9 cellular contexts compared by ENCODE assay signal in the genomic region with DNA sequence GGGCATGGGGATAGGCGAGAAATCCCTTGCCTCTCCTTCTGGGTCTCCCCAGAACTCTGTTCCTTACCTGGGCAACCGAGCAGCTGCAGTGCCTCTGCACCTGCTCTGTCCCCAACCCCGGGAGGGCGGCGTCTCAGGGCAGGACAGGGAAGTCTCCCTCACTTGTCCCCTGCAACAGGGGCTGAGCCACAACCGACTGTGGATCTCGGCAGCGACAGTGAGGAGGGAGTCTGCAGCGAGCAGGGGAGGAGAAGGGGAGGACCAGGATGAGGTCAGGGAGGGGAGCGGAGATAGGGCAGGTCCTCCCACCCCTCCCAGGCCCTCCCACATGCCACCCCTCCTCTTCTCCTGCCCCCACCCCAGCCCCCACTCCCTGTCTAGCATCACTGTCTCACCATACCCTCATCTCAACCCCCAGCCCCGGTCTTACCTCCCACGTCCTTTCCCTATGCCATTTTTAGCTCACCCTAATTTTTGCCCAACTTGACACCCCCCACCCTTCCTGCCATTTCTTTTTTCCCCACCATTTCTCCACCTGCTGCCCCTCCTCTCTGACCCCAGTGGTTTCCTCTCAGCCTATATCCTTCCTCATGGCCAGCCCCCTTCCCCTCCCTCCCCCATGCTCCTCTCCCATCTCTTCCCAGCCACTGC. TPM values are rescaled to one million over a fixed set of nuclear protein-coding genes. Genes with fewer than 3 reads are reported as not detected.
DNase-seq lines count a peak whose midpoint lies in the region; ATAC-seq and TF ChIP-seq lines count a peak whose summit lies in the region.
"Had no signal": no experiment of that assay in that cellular context is flagged by ENCODE, and none has a peak within 500 bp of the region (broad histone marks: within the 10 kb centered on the region; RNA-seq: fewer than 3 reads in every experiment).

A gene with protein sequence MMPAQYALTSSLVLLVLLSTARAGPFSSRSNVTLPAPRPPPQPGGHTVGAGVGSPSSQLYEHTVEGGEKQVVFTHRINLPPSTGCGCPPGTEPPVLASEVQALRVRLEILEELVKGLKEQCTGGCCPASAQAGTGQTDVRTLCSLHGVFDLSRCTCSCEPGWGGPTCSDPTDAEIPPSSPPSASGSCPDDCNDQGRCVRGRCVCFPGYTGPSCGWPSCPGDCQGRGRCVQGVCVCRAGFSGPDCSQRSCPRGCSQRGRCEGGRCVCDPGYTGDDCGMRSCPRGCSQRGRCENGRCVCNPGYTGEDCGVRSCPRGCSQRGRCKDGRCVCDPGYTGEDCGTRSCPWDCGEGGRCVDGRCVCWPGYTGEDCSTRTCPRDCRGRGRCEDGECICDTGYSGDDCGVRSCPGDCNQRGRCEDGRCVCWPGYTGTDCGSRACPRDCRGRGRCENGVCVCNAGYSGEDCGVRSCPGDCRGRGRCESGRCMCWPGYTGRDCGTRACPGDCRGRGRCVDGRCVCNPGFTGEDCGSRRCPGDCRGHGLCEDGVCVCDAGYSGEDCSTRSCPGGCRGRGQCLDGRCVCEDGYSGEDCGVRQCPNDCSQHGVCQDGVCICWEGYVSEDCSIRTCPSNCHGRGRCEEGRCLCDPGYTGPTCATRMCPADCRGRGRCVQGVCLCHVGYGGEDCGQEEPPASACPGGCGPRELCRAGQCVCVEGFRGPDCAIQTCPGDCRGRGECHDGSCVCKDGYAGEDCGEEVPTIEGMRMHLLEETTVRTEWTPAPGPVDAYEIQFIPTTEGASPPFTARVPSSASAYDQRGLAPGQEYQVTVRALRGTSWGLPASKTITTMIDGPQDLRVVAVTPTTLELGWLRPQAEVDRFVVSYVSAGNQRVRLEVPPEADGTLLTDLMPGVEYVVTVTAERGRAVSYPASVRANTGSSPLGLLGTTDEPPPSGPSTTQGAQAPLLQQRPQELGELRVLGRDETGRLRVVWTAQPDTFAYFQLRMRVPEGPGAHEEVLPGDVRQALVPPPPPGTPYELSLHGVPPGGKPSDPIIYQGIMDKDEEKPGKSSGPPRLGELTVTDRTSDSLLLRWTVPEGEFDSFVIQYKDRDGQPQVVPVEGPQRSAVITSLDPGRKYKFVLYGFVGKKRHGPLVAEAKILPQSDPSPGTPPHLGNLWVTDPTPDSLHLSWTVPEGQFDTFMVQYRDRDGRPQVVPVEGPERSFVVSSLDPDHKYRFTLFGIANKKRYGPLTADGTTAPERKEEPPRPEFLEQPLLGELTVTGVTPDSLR (N-terminal part only) (minus strand): TSS at position 225 of the 651 bp plus-strand sequence. CDS start 11,140 bp downstream, outside the sequence.

- H3K9me3 Mint-ChIP-seq in activated naive CD4-positive, alpha-beta T cell treated with anti-CD3 and anti-CD28 coated beads, Interleukin-2, amount 50 U/mL, for 24 hours = no peaks in the 10 kb centered on the region
- no peaks in the 10 kb centered on the region for H3K9me3 Mint-ChIP-seq in activated naive CD4-positive, alpha-beta T cell treated with anti-CD3 and anti-CD28 coated beads, Interleukin-2, amount 10 ng/mL, durations not matched to agents 7 days and 5 days
- H3K9me3 Mint-ChIP-seq in naive thymus-derived CD4-positive, alpha-beta T cell = peaks cover 0 to 1% (median 0%) of the 10 kb centered on the region in 11 donors

- H3K27ac ChIP-seq in naive thymus-derived CD4-positive, alpha-beta T cell (ENCODE audit: low read depth, low read length) = no peak within 1 kb of the TSS
- H3K27ac ChIP-seq in vagina = peak within 1 kb of the TSS; percentile 94

- no peaks in the 10 kb centered on the region for H3K27me3 ChIP-seq in naive thymus-derived CD4-positive, alpha-beta T cell (ENCODE audit: control insufficient read depth in 2 of 2, insufficient read depth in 2 of 2, low read length in 2 of 2)
- no peaks in the 10 kb centered on the region for H3K27me3 ChIP-seq in vagina

- no peaks in the 10 kb centered on the region for H3K27me3 Mint-ChIP-seq in activated naive CD4-positive, alpha-beta T cell treated with anti-CD3 and anti-CD28 coated beads, Interleukin-2, amount 50 U/mL, for 24 hours
- H3K27me3 Mint-ChIP-seq in activated naive CD4-positive, alpha-beta T cell treated with anti-CD3 and anti-CD28 coated beads, Interleukin-2, amount 10 ng/mL, durations not matched to agents 7 days and 5 days = peaks cover 45% of the 10 kb centered on the region
- H3K27me3 Mint-ChIP-seq in naive thymus-derived CD4-positive, alpha-beta T cell = peaks cover 0 to 33% (median 6%) of the 10 kb centered on the region in 5 donors

- POLR2A ChIA-PET in naive thymus-derived CD4-positive, alpha-beta T cell (lab: Charles Lee) = interaction anchor here (1.6 kb wide), 1 partner anchor 68 kb away, joined by 3 read pairs; no protein-coding TSS in a partner anchor

- no peak for DNase-seq in activated naive CD4-positive, alpha-beta T cell treated with anti-CD3 and anti-CD28 coated beads, Interleukin-2, amount 10 ng/mL, durations not matched to agents 7 days and 5 days
- DNase-seq in erythroblast (lab: John Stamatoyannopoulos, UW) = peak; percentile 28 to 47
- DNase-seq in naive thymus-derived CD4-positive, alpha-beta T cell = no peak
- DNase-seq in vagina (ENCODE audit: extremely low spot score in 2 of 2) = peak in 1 of 2 donors; percentile 90
- DNase-seq: NCI-H2171 treated with DMSO at 0.1 percent for 48 hours had no signal

- H3K4me3 Mint-ChIP-seq in activated naive CD4-positive, alpha-beta T cell treated with anti-CD3 and anti-CD28 coated beads, Interleukin-2, amount 50 U/mL, for 24 hours = peak within 1 kb of the TSS; percentile 56
- H3K4me3 Mint-ChIP-seq in activated naive CD4-positive, alpha-beta T cell treated with anti-CD3 and anti-CD28 coated beads, Interleukin-2, amount 10 ng/mL, durations not matched to agents 7 days and 5 days = no peak within 1 kb of the TSS
- peak within 1 kb of the TSS in 7 of 10 donors; percentile 4 to 68 (median 27) for H3K4me3 Mint-ChIP-seq in naive thymus-derived CD4-positive, alpha-beta T cell

- peaks cover 0 to 9% of the 10 kb centered on the region in 2 donors for H3K4me1 ChIP-seq in naive thymus-derived CD4-positive, alpha-beta T cell (ENCODE audit: control insufficient read depth in 2 of 2, insufficient read depth in 2 of 2, low read length in 2 of 2)
- peaks cover 94% of the 10 kb centered on the region for H3K4me1 ChIP-seq in vagina

- H3K36me3 Mint-ChIP-seq in activated naive CD4-positive, alpha-beta T cell treated with anti-CD3 and anti-CD28 coated beads, Interleukin-2, amount 50 U/mL, for 24 hours = no peaks in the 10 kb centered on the region
- H3K36me3 Mint-ChIP-seq in activated naive CD4-positive, alpha-beta T cell treated with anti-CD3 and anti-CD28 coated beads, Interleukin-2, amount 10 ng/mL, durations not matched to agents 7 days and 5 days = peaks cover 4% of the 10 kb centered on the region
- peaks cover 0 to 6% (median 0%) of the 10 kb centered on the region in 5 donors for H3K36me3 Mint-ChIP-seq in naive thymus-derived CD4-positive, alpha-beta T cell

- H3K9me3 ChIP-seq in naive thymus-derived CD4-positive, alpha-beta T cell (ENCODE audit: control insufficient read depth in 2 of 3, low read length in 3 of 3) = no peaks in the 10 kb centered on the region
- no peaks in the 10 kb centered on the region for H3K9me3 ChIP-seq in vagina

- H3K4me1 Mint-ChIP-seq in activated naive CD4-positive, alpha-beta T cell treated with anti-CD3 and anti-CD28 coated beads, Interleukin-2, amount 50 U/mL, for 24 hours = peaks cover 36% of the 10 kb centered on the region
- no peaks in the 10 kb centered on the region for H3K4me1 Mint-ChIP-seq in activated naive CD4-positive, alpha-beta T cell treated with anti-CD3 and anti-CD28 coated beads, Interleukin-2, amount 10 ng/mL, durations not matched to agents 7 days and 5 days
- H3K4me1 Mint-ChIP-seq in naive thymus-derived CD4-positive, alpha-beta T cell = peaks cover 2 to 35% (median 30%) of the 10 kb centered on the region in 7 donors

- H3K27ac Mint-ChIP-seq in activated naive CD4-positive, alpha-beta T cell treated with anti-CD3 and anti-CD28 coated beads, Interleukin-2, amount 50 U/mL, for 24 hours = peak within 1 kb of the TSS; percentile 75
- H3K27ac Mint-ChIP-seq in activated naive CD4-positive, alpha-beta T cell treated with anti-CD3 and anti-CD28 coated beads, Interleukin-2, amount 10 ng/mL, durations not matched to agents 7 days and 5 days = no peak within 1 kb of the TSS
- H3K27ac Mint-ChIP-seq in naive thymus-derived CD4-positive, alpha-beta T cell = peak within 1 kb of the TSS in 8 of 9 donors; percentile 32 to 78 (median 60)

- H3K36me3 ChIP-seq in naive thymus-derived CD4-positive, alpha-beta T cell (ENCODE audit: control insufficient read depth in 2 of 3, insufficient read depth in 3 of 3, low read length in 3 of 3) = no peaks in the 10 kb centered on the region
- H3K36me3 ChIP-seq in vagina = no peaks in the 10 kb centered on the region

- no peak for TF ChIP-seq CTCF in vagina (IDR thresholded peaks at IDR 0.05)

- TF ChIP-seq POLR2A in erythroblast (IDR thresholded peaks at IDR 0.05; ENCODE audit: low read length) (peak; percentile 63), vagina (IDR thresholded peaks at IDR 0.05) (no peak)

- CTCF ChIA-PET in activated naive CD4-positive, alpha-beta T cell treated with anti-CD3 and anti-CD28 coated beads, Interleukin-2, amount 10 ng/mL, durations not matched to agents 7 days and 5 days (lab: Charles Lee) = interaction anchor here (0.9 kb wide), 1 partner anchor 10 kb away, joined by 3 read pairs; no protein-coding TSS in a partner anchor
- CTCF ChIA-PET in naive thymus-derived CD4-positive, alpha-beta T cell (lab: Charles Lee) = no interaction called here

- H3K4me3 ChIP-seq in naive thymus-derived CD4-positive, alpha-beta T cell (ENCODE audit: low read length) = no peak within 1 kb of the TSS
- H3K4me3 ChIP-seq in vagina = peak within 1 kb of the TSS; percentile 58 to 60

- intact Hi-C loops in naive thymus-derived CD4-positive, alpha-beta T cell (cut with micrococcal nuclease) = no loop called here
- intact Hi-C loops in vagina (cut with DNase I) = loop anchor here (2.0 kb wide), 1 partner anchor 62 kb away; no protein-coding TSS in a partner anchor

- no peak for ATAC-seq in naive thymus-derived CD4-positive, alpha-beta T cell
- no peak for ATAC-seq in GM21723 (IDR thresholded peaks at IDR 0.05; ENCODE audit: unreplicated experiment)
- ATAC-seq in HG02973 (IDR thresholded peaks at IDR 0.05; ENCODE audit: unreplicated experiment) = no peak
- no peak for ATAC-seq in HG03521 (IDR thresholded peaks at IDR 0.05; ENCODE audit: unreplicated experiment)

RNA-seq across cellular contexts. Expression of the gene that starts here (rescaled TPM):
- total RNA-seq in naive thymus-derived CD4-positive, alpha-beta T cell = 10 to 100 TPM in 4 of 5 experiments, 1 to 10 TPM in 1; 8.8 to 17.2 (median 13.1) TPM
- polyA plus RNA-seq in naive thymus-derived CD4-positive, alpha-beta T cell = under 1 TPM in 1 of 2 donors, not detected in 1; 0.43 TPM
- total RNA-seq in vagina = 207 TPM

Comparison
In these comparisons a context has a peak if more than half of its experiments do, and no peak if none do; other contexts are left out.
1. RNA of the gene that starts here (total RNA-seq): 207 TPM in vagina (single experiment); 8.8 to 17.2 TPM in naive thymus-derived CD4-positive, alpha-beta T cell; every median in the first group is over 10 times any median in the second.
2. DNase-seq: peak in erythroblast (2 of 2); none in activated naive CD4-positive, alpha-beta T cell treated with anti-CD3 and anti-CD28 coated beads, Interleukin-2, amount 10 ng/mL, durations not matched to agents 7 days and 5 days (single experiment) and naive thymus-derived CD4-positive, alpha-beta T cell (0 of 9).